1 cellular context compared by ENCODE assay signal in the genomic region with DNA sequence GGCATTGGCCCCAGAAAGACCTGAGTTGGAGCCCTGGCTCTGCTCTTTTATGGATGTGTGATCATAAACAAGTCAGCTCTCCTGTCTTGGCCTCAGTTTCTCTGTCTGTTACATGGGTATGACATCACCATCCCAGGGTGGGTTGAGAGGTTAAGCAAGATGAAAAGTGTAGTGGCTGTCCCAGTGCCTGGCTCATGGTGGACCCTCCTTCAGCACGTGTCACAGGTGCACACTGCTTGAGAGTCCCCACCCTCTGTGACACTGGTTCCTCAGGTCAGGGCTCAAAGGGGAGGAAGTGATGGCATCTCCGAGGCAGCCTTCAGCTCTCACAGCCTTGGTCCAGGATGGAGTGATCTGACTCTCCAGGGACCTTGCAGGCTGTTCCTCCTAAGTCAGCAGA.
TF ChIP-seq lines count a peak whose summit lies in the region.

No MANE protein-coding gene starts in this region.

TF ChIP-seq in HepG2, 621 proteins besides CTCF, POLR2A, EP300 and RAD21 (continued from another document):
- TF ChIP-seq, protein P1, sequence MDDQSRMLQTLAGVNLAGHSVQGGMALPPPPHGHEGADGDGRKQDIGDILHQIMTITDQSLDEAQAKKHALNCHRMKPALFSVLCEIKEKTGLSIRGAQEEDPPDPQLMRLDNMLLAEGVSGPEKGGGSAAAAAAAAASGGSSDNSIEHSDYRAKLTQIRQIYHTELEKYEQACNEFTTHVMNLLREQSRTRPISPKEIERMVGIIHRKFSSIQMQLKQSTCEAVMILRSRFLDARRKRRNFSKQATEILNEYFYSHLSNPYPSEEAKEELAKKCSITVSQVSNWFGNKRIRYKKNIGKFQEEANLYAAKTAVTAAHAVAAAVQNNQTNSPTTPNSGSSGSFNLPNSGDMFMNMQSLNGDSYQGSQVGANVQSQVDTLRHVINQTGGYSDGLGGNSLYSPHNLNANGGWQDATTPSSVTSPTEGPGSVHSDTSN (CRISPR knock-in tag; IDR thresholded peaks at IDR 0.05; ENCODE audit: borderline replicate concordance): no peak
- TF ChIP-seq SIX1 (CRISPR knock-in tag; IDR thresholded peaks at IDR 0.05; ENCODE audit: borderline replicate concordance): no peak
- peak; percentile 85 for TF ChIP-seq ATF7 (IDR thresholded peaks at IDR 0.05)
- no peak for TF ChIP-seq ATF7 (CRISPR knock-in tag; IDR thresholded peaks at IDR 0.05)
- TF ChIP-seq XRCC5 (optimal IDR thresholded peaks at IDR 0.05; ENCODE audit: low read length): no peak
- no peak for TF ChIP-seq SMARCC2 (IDR thresholded peaks at IDR 0.05)
- TF ChIP-seq E2F1 (CRISPR knock-in tag; IDR thresholded peaks at IDR 0.05): no peak
- TF ChIP-seq, protein P2, sequence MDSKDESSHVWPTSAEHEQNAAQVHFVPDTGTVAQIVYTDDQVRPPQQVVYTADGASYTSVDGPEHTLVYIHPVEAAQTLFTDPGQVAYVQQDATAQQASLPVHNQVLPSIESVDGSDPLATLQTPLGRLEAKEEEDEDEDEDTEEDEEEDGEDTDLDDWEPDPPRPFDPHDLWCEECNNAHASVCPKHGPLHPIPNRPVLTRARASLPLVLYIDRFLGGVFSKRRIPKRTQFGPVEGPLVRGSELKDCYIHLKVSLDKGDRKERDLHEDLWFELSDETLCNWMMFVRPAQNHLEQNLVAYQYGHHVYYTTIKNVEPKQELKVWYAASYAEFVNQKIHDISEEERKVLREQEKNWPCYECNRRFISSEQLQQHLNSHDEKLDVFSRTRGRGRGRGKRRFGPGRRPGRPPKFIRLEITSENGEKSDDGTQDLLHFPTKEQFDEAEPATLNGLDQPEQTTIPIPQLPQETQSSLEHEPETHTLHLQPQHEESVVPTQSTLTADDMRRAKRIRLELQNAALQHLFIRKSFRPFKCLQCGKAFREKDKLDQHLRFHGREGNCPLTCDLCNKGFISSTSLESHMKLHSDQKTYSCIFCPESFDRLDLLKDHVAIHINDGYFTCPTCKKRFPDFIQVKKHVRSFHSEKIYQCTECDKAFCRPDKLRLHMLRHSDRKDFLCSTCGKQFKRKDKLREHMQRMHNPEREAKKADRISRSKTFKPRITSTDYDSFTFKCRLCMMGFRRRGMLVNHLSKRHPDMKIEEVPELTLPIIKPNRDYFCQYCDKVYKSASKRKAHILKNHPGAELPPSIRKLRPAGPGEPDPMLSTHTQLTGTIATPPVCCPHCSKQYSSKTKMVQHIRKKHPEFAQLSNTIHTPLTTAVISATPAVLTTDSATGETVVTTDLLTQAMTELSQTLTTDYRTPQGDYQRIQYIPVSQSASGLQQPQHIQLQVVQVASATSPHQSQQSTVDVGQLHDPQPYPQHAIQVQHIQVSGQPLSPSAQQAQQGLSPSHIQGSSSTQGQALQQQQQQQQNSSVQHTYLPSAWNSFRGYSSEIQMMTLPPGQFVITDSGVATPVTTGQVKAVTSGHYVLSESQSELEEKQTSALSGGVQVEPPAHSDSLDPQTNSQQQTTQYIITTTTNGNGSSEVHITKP (CRISPR knock-in tag; IDR thresholded peaks at IDR 0.05; ENCODE audit: low read depth): no peak
- TF ChIP-seq, protein P3, sequence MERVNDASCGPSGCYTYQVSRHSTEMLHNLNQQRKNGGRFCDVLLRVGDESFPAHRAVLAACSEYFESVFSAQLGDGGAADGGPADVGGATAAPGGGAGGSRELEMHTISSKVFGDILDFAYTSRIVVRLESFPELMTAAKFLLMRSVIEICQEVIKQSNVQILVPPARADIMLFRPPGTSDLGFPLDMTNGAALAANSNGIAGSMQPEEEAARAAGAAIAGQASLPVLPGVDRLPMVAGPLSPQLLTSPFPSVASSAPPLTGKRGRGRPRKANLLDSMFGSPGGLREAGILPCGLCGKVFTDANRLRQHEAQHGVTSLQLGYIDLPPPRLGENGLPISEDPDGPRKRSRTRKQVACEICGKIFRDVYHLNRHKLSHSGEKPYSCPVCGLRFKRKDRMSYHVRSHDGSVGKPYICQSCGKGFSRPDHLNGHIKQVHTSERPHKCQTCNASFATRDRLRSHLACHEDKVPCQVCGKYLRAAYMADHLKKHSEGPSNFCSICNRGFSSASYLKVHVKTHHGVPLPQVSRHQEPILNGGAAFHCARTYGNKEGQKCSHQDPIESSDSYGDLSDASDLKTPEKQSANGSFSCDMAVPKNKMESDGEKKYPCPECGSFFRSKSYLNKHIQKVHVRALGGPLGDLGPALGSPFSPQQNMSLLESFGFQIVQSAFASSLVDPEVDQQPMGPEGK (CRISPR knock-in tag; IDR thresholded peaks at IDR 0.05): no peak
- TF ChIP-seq ZSCAN25 (CRISPR knock-in tag; IDR thresholded peaks at IDR 0.05): no peak
- TF ChIP-seq, protein P4, sequence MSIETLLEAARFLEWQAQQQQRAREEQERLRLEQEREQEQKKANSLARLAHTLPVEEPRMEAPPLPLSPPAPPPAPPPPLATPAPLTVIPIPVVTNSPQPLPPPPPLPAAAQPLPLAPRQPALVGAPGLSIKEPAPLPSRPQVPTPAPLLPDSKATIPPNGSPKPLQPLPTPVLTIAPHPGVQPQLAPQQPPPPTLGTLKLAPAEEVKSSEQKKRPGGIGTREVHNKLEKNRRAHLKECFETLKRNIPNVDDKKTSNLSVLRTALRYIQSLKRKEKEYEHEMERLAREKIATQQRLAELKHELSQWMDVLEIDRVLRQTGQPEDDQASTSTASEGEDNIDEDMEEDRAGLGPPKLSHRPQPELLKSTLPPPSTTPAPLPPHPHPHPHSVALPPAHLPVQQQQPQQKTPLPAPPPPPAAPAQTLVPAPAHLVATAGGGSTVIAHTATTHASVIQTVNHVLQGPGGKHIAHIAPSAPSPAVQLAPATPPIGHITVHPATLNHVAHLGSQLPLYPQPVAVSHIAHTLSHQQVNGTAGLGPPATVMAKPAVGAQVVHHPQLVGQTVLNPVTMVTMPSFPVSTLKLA (IDR thresholded peaks at IDR 0.05): peak; percentile 76
- TF ChIP-seq BORCS8-MEF2B (CRISPR knock-in tag; IDR thresholded peaks at IDR 0.05): no peak
- TF ChIP-seq ZNF605 (CRISPR knock-in tag; IDR thresholded peaks at IDR 0.05): no peak
- TF ChIP-seq ZNF331 (CRISPR knock-in tag; IDR thresholded peaks at IDR 0.05): no peak
- no peak for TF ChIP-seq GMEB1 (CRISPR knock-in tag; IDR thresholded peaks at IDR 0.05; ENCODE audit: borderline replicate concordance)
- no peak for TF ChIP-seq ZNF7 (CRISPR knock-in tag; IDR thresholded peaks at IDR 0.05)
- no peak for TF ChIP-seq ZNF329 (CRISPR knock-in tag; IDR thresholded peaks at IDR 0.05; ENCODE audit: low read depth)
- no peak for TF ChIP-seq ZNF878 (CRISPR knock-in tag; IDR thresholded peaks at IDR 0.05)
- no peak for TF ChIP-seq ARID2 (CRISPR knock-in tag; IDR thresholded peaks at IDR 0.05; ENCODE audit: borderline replicate concordance)
- no peak for TF ChIP-seq ZNF510 (CRISPR knock-in tag; IDR thresholded peaks at IDR 0.05; ENCODE audit: low read depth)
- peak; percentile 73 for TF ChIP-seq CREB1 (IDR thresholded peaks at IDR 0.05)
- no peak for TF ChIP-seq CREB1 (CRISPR knock-in tag; IDR thresholded peaks at IDR 0.05)
- no peak for TF ChIP-seq ZNF143 (CRISPR knock-in tag; IDR thresholded peaks at IDR 0.05)
- no peak for TF ChIP-seq RFX3 (CRISPR knock-in tag; IDR thresholded peaks at IDR 0.05)
- 0 out of 2 replicates have a peak, but pooled peaks have one; percentile 31 for TF ChIP-seq ZNF468 (CRISPR knock-in tag; IDR thresholded peaks at IDR 0.05)
- TF ChIP-seq ZNF12 (CRISPR knock-in tag; IDR thresholded peaks at IDR 0.05): no peak
- no peak for TF ChIP-seq EED (CRISPR knock-in tag; IDR thresholded peaks at IDR 0.05)
- TF ChIP-seq ZNF841 (CRISPR knock-in tag; IDR thresholded peaks at IDR 0.05; ENCODE audit: borderline replicate concordance): no peak
- no peak for TF ChIP-seq ZNF260 (CRISPR knock-in tag; IDR thresholded peaks at IDR 0.05; ENCODE audit: borderline replicate concordance, low read depth)
